ENCODE assay signal across 19 cellular contexts in the genomic region with DNA sequence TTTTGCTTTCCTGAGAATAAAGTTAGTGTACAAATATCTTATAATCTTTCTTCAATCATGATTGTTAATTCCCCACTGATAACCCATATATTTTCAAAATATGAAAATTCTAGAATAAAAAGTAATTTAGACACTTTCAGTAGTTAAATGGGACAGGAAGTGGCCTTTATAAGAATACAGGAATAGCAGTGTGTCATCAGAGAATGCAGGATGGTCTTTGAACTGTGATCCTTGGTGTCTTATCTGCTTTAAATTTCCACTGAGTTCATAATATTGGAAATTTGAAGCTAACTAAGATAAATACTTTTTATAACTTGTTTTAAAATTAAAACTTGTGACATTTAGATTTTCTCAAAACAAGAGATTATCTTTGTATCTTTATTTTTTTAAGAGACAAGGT.
DNase-seq lines count a peak whose midpoint lies in the region; TF ChIP-seq lines count a peak whose summit lies in the region.
"Had no signal": no experiment of that assay in that cellular context is flagged by ENCODE, and none has a peak within 500 bp of the region (broad histone marks: within the 10 kb centered on the region; RNA-seq: fewer than 3 reads in every experiment).

No MANE protein-coding gene starts in this region.

- no peak for DNase-seq in T-helper 2 cell treated with Interferon-gamma antibody and Interleukin-4, amounts not matched to agents 5 μg/mL and 100 μg/mL, for 36 hours (ENCODE audit: low spot score)
- DNase-seq in T-helper 2 cell (no peak), NCI-H82 (lab: John Stamatoyannopoulos, UW) (no peak), NCI-H187 treated with DMSO at 0.1 percent for 48 hours (lab: John Stamatoyannopoulos, UW) (no peak), G401 (ENCODE audit: low spot score) (no peak)
- no peak for DNase-seq in activated CD4-positive, alpha-beta memory T cell treated with anti-CD3 and anti-CD28 coated beads for 36 hours
- no peak for DNase-seq in activated naive CD8-positive, alpha-beta T cell treated with anti-CD3 and anti-CD28 coated beads for 36 hours
- DNase-seq: ACHN; CD4-positive, alpha-beta T cell; COR-L47; DMS79; Kasumi-1; NCI-H1694; NCI-H2227 treated with DMSO at 0.1 percent for 48 hours; NCI-H510A; SIG-M5 had no signal

- TF ChIP-seq CTCF in liver (IDR thresholded peaks at IDR 0.05; ENCODE audit: low read depth, low read length, missing input control) = no peak

- peak overlapping the region; percentile 38 for H3K27ac Mint-ChIP-seq in T-helper 2 cell treated with Interferon-gamma antibody and Interleukin-4, amounts not matched to agents 5 μg/mL and 100 μg/mL, for 36 hours
- H3K27ac Mint-ChIP-seq in activated CD4-positive, alpha-beta memory T cell treated with anti-CD3 and anti-CD28 coated beads for 36 hours = peak overlapping the region; percentile 31
- peak overlapping the region; percentile 67 for H3K27ac Mint-ChIP-seq in activated naive CD8-positive, alpha-beta T cell treated with anti-CD3 and anti-CD28 coated beads for 36 hours

- in situ Hi-C loops in G401 (cut with HindIII; ENCODE audit: low sequenced_read_pairs) = no loop called here

- no peaks in the 10 kb centered on the region for H3K9me3 ChIP-seq in liver (ENCODE audit: control insufficient read depth in 4 of 4, low read length in 3 of 4)
- H3K9me3 ChIP-seq: BLaER1 had no signal

- H3K9ac ChIP-seq in liver (ENCODE audit: low read depth in 1 of 2, low read length in 2 of 2) = no peak overlapping the region
- H3K9ac ChIP-seq: BLaER1 had no signal

- CTCF ChIA-PET in activated CD4-positive, alpha-beta memory T cell treated with anti-CD3 and anti-CD28 coated beads for 36 hours (lab: Charles Lee) = interaction anchor here (0.8 to 2.2 kb wide), 5 partner anchors 15 to 83 kb away, joined by 3 to 7 read pairs (median 4); no protein-coding TSS in a partner anchor

- POLR2A ChIA-PET in activated CD4-positive, alpha-beta memory T cell treated with anti-CD3 and anti-CD28 coated beads for 36 hours (lab: Charles Lee) = interaction anchor here (0.6 to 1.5 kb wide), 4 partner anchors 14 to 421 kb away, joined by 3 to 4 read pairs (median 4); partner anchors contain the start of gene CREM

- H3K4me3 Mint-ChIP-seq in T-helper 2 cell treated with Interferon-gamma antibody and Interleukin-4, amounts not matched to agents 5 μg/mL and 100 μg/mL, for 36 hours = no peak overlapping the region
- no peak overlapping the region for H3K4me3 Mint-ChIP-seq in activated CD4-positive, alpha-beta memory T cell treated with anti-CD3 and anti-CD28 coated beads for 36 hours
- no peak overlapping the region for H3K4me3 Mint-ChIP-seq in activated naive CD8-positive, alpha-beta T cell treated with anti-CD3 and anti-CD28 coated beads for 36 hours
- H3K4me3 Mint-ChIP-seq: CD4-positive, alpha-beta T cell had no signal

- H3K4me1 Mint-ChIP-seq in T-helper 2 cell treated with Interferon-gamma antibody and Interleukin-4, amounts not matched to agents 5 μg/mL and 100 μg/mL, for 36 hours (ENCODE audit: low read depth) = peaks cover 52% of the 10 kb centered on the region
- peaks cover 36% of the 10 kb centered on the region for H3K4me1 Mint-ChIP-seq in activated CD4-positive, alpha-beta memory T cell treated with anti-CD3 and anti-CD28 coated beads for 36 hours (ENCODE audit: low read depth)
- peaks cover 39% of the 10 kb centered on the region for H3K4me1 Mint-ChIP-seq in activated naive CD8-positive, alpha-beta T cell treated with anti-CD3 and anti-CD28 coated beads for 36 hours

- H3K9me3 Mint-ChIP-seq in T-helper 2 cell treated with Interferon-gamma antibody and Interleukin-4, amounts not matched to agents 5 μg/mL and 100 μg/mL, for 36 hours = no peaks in the 10 kb centered on the region
- H3K9me3 Mint-ChIP-seq in activated CD4-positive, alpha-beta memory T cell treated with anti-CD3 and anti-CD28 coated beads for 36 hours = no peaks in the 10 kb centered on the region
- H3K9me3 Mint-ChIP-seq in activated naive CD8-positive, alpha-beta T cell treated with anti-CD3 and anti-CD28 coated beads for 36 hours = no peaks in the 10 kb centered on the region
- H3K9me3 Mint-ChIP-seq: CD4-positive, alpha-beta T cell had no signal

- peaks cover 0 to 8% (median 2%) of the 10 kb centered on the region in 4 donors for H3K4me1 ChIP-seq in liver (ENCODE audit: control insufficient read depth in 4 of 4, insufficient read depth in 4 of 4, low read length in 3 of 4)
- H3K4me1 ChIP-seq: BLaER1 had no signal

- TF ChIP-seq RAD21 in liver (IDR thresholded peaks at IDR 0.05) = no peak

- no peak overlapping the region for H3K4me3 ChIP-seq in liver (ENCODE audit: low read depth in 1 of 3, low read length in 3 of 3)
- H3K4me3 ChIP-seq: BLaER1 had no signal

- no peaks in the 10 kb centered on the region for H3K36me3 ChIP-seq in liver (ENCODE audit: control insufficient read depth in 4 of 4, insufficient read depth in 3 of 4, low read depth in 1 of 4, low read length in 3 of 4)
- H3K36me3 ChIP-seq: BLaER1 had no signal

- intact Hi-C loops in activated CD4-positive, alpha-beta memory T cell treated with anti-CD3 and anti-CD28 coated beads for 36 hours (cut with micrococcal nuclease) = no loop called here

- no peaks in the 10 kb centered on the region for H3K27me3 Mint-ChIP-seq in T-helper 2 cell treated with Interferon-gamma antibody and Interleukin-4, amounts not matched to agents 5 μg/mL and 100 μg/mL, for 36 hours (ENCODE audit: low read depth)
- H3K27me3 Mint-ChIP-seq in activated CD4-positive, alpha-beta memory T cell treated with anti-CD3 and anti-CD28 coated beads for 36 hours = no peaks in the 10 kb centered on the region
- H3K27me3 Mint-ChIP-seq in activated naive CD8-positive, alpha-beta T cell treated with anti-CD3 and anti-CD28 coated beads for 36 hours = no peaks in the 10 kb centered on the region
- H3K27me3 Mint-ChIP-seq: CD4-positive, alpha-beta T cell had no signal

- H3K36me3 Mint-ChIP-seq in T-helper 2 cell treated with Interferon-gamma antibody and Interleukin-4, amounts not matched to agents 5 μg/mL and 100 μg/mL, for 36 hours (ENCODE audit: low read depth) = peaks cover 22% of the 10 kb centered on the region
- H3K36me3 Mint-ChIP-seq in activated CD4-positive, alpha-beta memory T cell treated with anti-CD3 and anti-CD28 coated beads for 36 hours = peaks cover 35% of the 10 kb centered on the region
- peaks cover 49% of the 10 kb centered on the region for H3K36me3 Mint-ChIP-seq in activated naive CD8-positive, alpha-beta T cell treated with anti-CD3 and anti-CD28 coated beads for 36 hours

- H3K27me3 ChIP-seq in liver (ENCODE audit: control insufficient read depth in 4 of 4, insufficient read depth in 4 of 4, low read length in 3 of 4) = no peaks in the 10 kb centered on the region
- H3K27me3 ChIP-seq: BLaER1 had no signal

- peak overlapping the region in 1 of 2 donors; percentile 66 for H3K27ac ChIP-seq in liver (ENCODE audit: low read depth in 1 of 2, low read length in 2 of 2)
- H3K27ac ChIP-seq: 22Rv1, BLaER1 had no signal

TF ChIP-seq in liver, 16 proteins besides CTCF, POLR2A, EP300 and RAD21:
- TF ChIP-seq SP1 (IDR thresholded peaks at IDR 0.05) = peak; percentile 29
- no peak for TF ChIP-seq FOXA1 (IDR thresholded peaks at IDR 0.05)
- TF ChIP-seq JUND (IDR thresholded peaks at IDR 0.05) = peak in 1 of 2 donors; percentile 20
- peak; percentile 68 to 70 for TF ChIP-seq HNF4A (conservative IDR thresholded peaks at IDR 0.05)
- peak in 1 of 2 donors; percentile 20 for TF ChIP-seq RXRA (IDR thresholded peaks at IDR 0.05)
